25 cellular contexts compared by ENCODE assay signal in genomic region chr6:105775095-105775494, GRCh38.
A peak's percentile ranks its signal among the peaks of the same experiment; 100 is the strongest.
DNase-seq lines count a peak whose midpoint lies in the region; ATAC-seq, FAIRE-seq and TF ChIP-seq lines count a peak whose summit lies in the region.
"Had no signal": no experiment of that assay in that cellular context is flagged by ENCODE, and none has a peak within 500 bp of the region (broad histone marks: within the 10 kb centered on the region; RNA-seq: fewer than 3 reads in every experiment).

No MANE protein-coding gene starts in this region.

- no peak overlapping the region for H3K4me3 ChIP-seq in HEK293 (ENCODE audit: low read depth, low read length)
- H3K4me3 ChIP-seq in K562: no peak overlapping the region
- H3K4me3 ChIP-seq in endodermal cell (ENCODE audit: low read length): peak overlapping the region; percentile 8
- H3K4me3 ChIP-seq in CD8-positive, alpha-beta T cell (ENCODE audit: low read depth, low read length): no peak overlapping the region
- H3K4me3 ChIP-seq: A549; BLaER1 treated with 17β-estradiol and CSF1 and Interleukin-3, amounts not matched to agents 10 nM and 100 nM had no signal

- H3K4me3 Mint-ChIP-seq in endodermal cell: no peak overlapping the region
- no peak overlapping the region for H3K4me3 Mint-ChIP-seq in CD8-positive, alpha-beta T cell
- H3K4me3 Mint-ChIP-seq: B cell; CD4-positive, alpha-beta T cell; CD8-positive, alpha-beta memory T cell had no signal

- H3K4me2 ChIP-seq in K562 (ENCODE audit: insufficient read depth, low read length): no peak overlapping the region
- H3K4me2 ChIP-seq: A549; BLaER1 treated with 17β-estradiol and CSF1 and Interleukin-3, amounts not matched to agents 10 nM and 100 nM had no signal

- CTCF ChIA-PET in HEK293 (lab: Yijun Ruan, JAX): interaction anchor here (0.6 to 0.7 kb wide), 2 partner anchors 10 to 730 kb away, joined by 3 to 5 read pairs; no protein-coding TSS in a partner anchor
- CTCF ChIA-PET in K562 (lab: Yijun Ruan, JAX; ENCODE audit: low intra/inter-chr PET ratio): no interaction called here
- CTCF ChIA-PET in GM10248 (lab: Yijun Ruan, JAX): interaction anchor here (0.8 to 1.5 kb wide), 3 partner anchors 9 to 22 kb away, joined by 3 to 4 read pairs (median 3); no protein-coding TSS in a partner anchor
- CTCF ChIA-PET in CD8-positive, alpha-beta T cell (lab: Charles Lee): no interaction called here

- peak; percentile 14 for FAIRE-seq in GM12892 (lab: Jason Lieb, UNC)
- no peak for FAIRE-seq in K562 (lab: Jason Lieb, UNC)
- FAIRE-seq: A549, GM12891, GM18507 had no signal

- H3K27me3 ChIP-seq in K562 (ENCODE audit: control insufficient read depth in 2 of 2, insufficient read depth in 2 of 2, low read length in 2 of 2) (no peaks in the 10 kb centered on the region), endodermal cell (ENCODE audit: control insufficient read depth, insufficient read depth, low read length, poor library complexity, severe bottlenecking) (no peaks in the 10 kb centered on the region)
- no peaks in the 10 kb centered on the region for H3K27me3 ChIP-seq in CD8-positive, alpha-beta T cell (ENCODE audit: insufficient read depth, low read length)
- H3K27me3 ChIP-seq: BLaER1 treated with 17β-estradiol and CSF1 and Interleukin-3, amounts not matched to agents 10 nM and 100 nM had no signal

- WGBS in K562 (ENCODE audit: insufficient coverage, low coverage, missing lambda C conversion rate): 0% methylated on average over 1 of the region's 1 CpG
- WGBS in endodermal cell (ENCODE audit: insufficient coverage in 1 of 2, insufficient read length in 1 of 2), 2 experiments: 67% methylated on average over 1 of the region's 1 CpG; no CpG with 5 or more reads in 1 of the 2 experiments

- no peaks in the 10 kb centered on the region for H3K9me1 ChIP-seq in K562 (ENCODE audit: control insufficient read depth, insufficient read depth, low read length)

- no peak overlapping the region for H3K27ac Mint-ChIP-seq in endodermal cell
- no peak overlapping the region for H3K27ac Mint-ChIP-seq in CD8-positive, alpha-beta T cell
- H3K27ac Mint-ChIP-seq: B cell; CD4-positive, alpha-beta T cell; CD8-positive, alpha-beta memory T cell had no signal

- H3K9me3 Mint-ChIP-seq in endodermal cell: peaks cover 21% of the 10 kb centered on the region
- peaks cover 12% of the 10 kb centered on the region for H3K9me3 Mint-ChIP-seq in CD8-positive, alpha-beta T cell

- TF ChIP-seq POLR2A in GM12892 (IDR thresholded peaks at IDR 0.05; ENCODE audit: low read depth, low read length) (no peak), K562 (conservative IDR thresholded peaks at IDR 0.05) (no peak)

- H2AFZ ChIP-seq in K562 (ENCODE audit: low read depth, low read length): no peak overlapping the region

- peaks cover 15% of the 10 kb centered on the region for H3K4me1 Mint-ChIP-seq in endodermal cell
- peaks cover 11% of the 10 kb centered on the region for H3K4me1 Mint-ChIP-seq in CD8-positive, alpha-beta T cell (ENCODE audit: low read depth)
- H3K4me1 Mint-ChIP-seq: B cell had no signal

- DNase-seq in GM12892 (ENCODE audit: insufficient read length) (no peak), K562 (ENCODE audit: extremely low read depth in 1 of 4, low spot score in 3 of 4) (no peak), endodermal cell (no peak), GM10248 (ENCODE audit: extremely low spot score) (no peak), LoVo (ENCODE audit: low spot score) (no peak)
- DNase-seq in CD8-positive, alpha-beta T cell: no peak
- DNase-seq: AML-193; CD4-positive, alpha-beta T cell; CD8-positive, alpha-beta memory T cell; COR-L47; DMS 273 treated with DMSO at 0.1 percent for 48 hours; DMS153; DMS53; DMS79; DND-41; EL; GDM1 had no signal

- TF ChIP-seq EP300 in K562 (IDR thresholded peaks at IDR 0.05; ENCODE audit: low read length): no peak

- intact Hi-C loops in K562 (cut with micrococcal nuclease): no loop called here
- intact Hi-C loops in CD8-positive, alpha-beta T cell (cut with DNase I, micrococcal nuclease): no loop called here

- in situ Hi-C loops in K562 (cut with MboI): no loop called here

- TF ChIP-seq CTCF in HEK293 (tag by site-specific recombination; IDR thresholded peaks at IDR 0.05) (no peak), K562 (IDR thresholded peaks at IDR 0.05 in 2 of 3, conservative IDR thresholded peaks at IDR 0.05 in 1 of 3; ENCODE audit: insufficient read depth in 2 of 3, low read depth in 1 of 3, low read length in 3 of 3) (no peak), endodermal cell (conservative IDR thresholded peaks at IDR 0.05) (no peak), GM10248 (IDR thresholded peaks at IDR 0.05; ENCODE audit: control extremely low read depth, extremely low read depth, low read depth, missing control alignments) (no peak)
- no peak for TF ChIP-seq CTCF in CD8-positive, alpha-beta T cell (IDR thresholded peaks at IDR 0.05)

- no peak for TF ChIP-seq RAD21 in K562 (CRISPR knock-in tag; conservative IDR thresholded peaks at IDR 0.05 in 1 of 2, IDR thresholded peaks at IDR 0.05 in 1 of 2)

- no peak for ATAC-seq in K562
- no peak for ATAC-seq in CD8-positive, alpha-beta T cell
- ATAC-seq: A549 had no signal

- no peaks in the 10 kb centered on the region for H3K4me1 ChIP-seq in HEK293 (ENCODE audit: control insufficient read depth, insufficient read depth, low read length)
- no peaks in the 10 kb centered on the region for H3K4me1 ChIP-seq in K562 (replicated peaks in 1 of 2; ENCODE audit: control insufficient read depth in 2 of 2, insufficient read depth in 2 of 2, low read length in 2 of 2)
- H3K4me1 ChIP-seq in endodermal cell (ENCODE audit: control insufficient read depth, insufficient read depth, low read length): no peaks in the 10 kb centered on the region
- H3K4me1 ChIP-seq in CD8-positive, alpha-beta T cell (ENCODE audit: insufficient read depth, low read length): no peaks in the 10 kb centered on the region
- H3K4me1 ChIP-seq: A549 had no signal

- no peaks in the 10 kb centered on the region for H4K20me1 ChIP-seq in K562 (replicated peaks; ENCODE audit: control insufficient read depth, insufficient read depth, low read length)
- H4K20me1 ChIP-seq: BLaER1 treated with 17β-estradiol and CSF1 and Interleukin-3, amounts not matched to agents 10 nM and 100 nM had no signal

- H3K27ac ChIP-seq in HEK293 (ENCODE audit: extremely low read depth, low read depth, low read length) (no peak overlapping the region), K562 (ENCODE audit: extremely low read depth, low read depth, low read length) (no peak overlapping the region), endodermal cell (ENCODE audit: low read depth, low read length) (no peak overlapping the region)
- H3K27ac ChIP-seq in CD8-positive, alpha-beta T cell (ENCODE audit: low read depth, low read length): no peak overlapping the region
- H3K27ac ChIP-seq: 22Rv1; A549; BLaER1 treated with 17β-estradiol and CSF1 and Interleukin-3, amounts not matched to agents 10 nM and 100 nM; C4-2B had no signal

- no peaks in the 10 kb centered on the region for H3K79me2 ChIP-seq in K562 (ENCODE audit: control insufficient read depth, insufficient read depth, low read length)

- no peaks in the 10 kb centered on the region for H3K36me3 ChIP-seq in HEK293 (ENCODE audit: control insufficient read depth in 2 of 2, insufficient read depth in 1 of 2, low read length in 2 of 2)
- H3K36me3 ChIP-seq in K562 (ENCODE audit: control insufficient read depth, insufficient read depth, low read length): no peaks in the 10 kb centered on the region
- no peaks in the 10 kb centered on the region for H3K36me3 ChIP-seq in endodermal cell (ENCODE audit: control insufficient read depth, insufficient read depth, low read length)
- no peaks in the 10 kb centered on the region for H3K36me3 ChIP-seq in CD8-positive, alpha-beta T cell (ENCODE audit: insufficient read depth, low read length)
- H3K36me3 ChIP-seq: BLaER1 treated with 17β-estradiol and CSF1 and Interleukin-3, amounts not matched to agents 10 nM and 100 nM had no signal

- no TSS peak for BruUV-seq in K562 (replicated peaks; lab: Mats Ljungman, UMichigan)

- H3K9ac ChIP-seq in K562 (ENCODE audit: insufficient read depth in 1 of 2, low read depth in 2 of 2, low read length in 2 of 2) (no peak overlapping the region), endodermal cell (ENCODE audit: extremely low read depth, low read length, poor library complexity, severe bottlenecking) (no peak overlapping the region)
- H3K9ac ChIP-seq: BLaER1 treated with 17β-estradiol and CSF1 and Interleukin-3, amounts not matched to agents 10 nM and 100 nM had no signal

- no peaks in the 10 kb centered on the region for H3K27me3 Mint-ChIP-seq in endodermal cell (ENCODE audit: insufficient read depth)
- H3K27me3 Mint-ChIP-seq in CD8-positive, alpha-beta T cell (ENCODE audit: low read depth): no peaks in the 10 kb centered on the region
- H3K27me3 Mint-ChIP-seq: B cell; CD4-positive, alpha-beta T cell; CD8-positive, alpha-beta memory T cell had no signal

- POLR2A ChIA-PET in HEK293 (lab: Yijun Ruan, JAX): no interaction called here
- POLR2A ChIA-PET in K562 (lab: Yijun Ruan, JAX): interaction anchor here (1.7 kb wide), 1 partner anchor 11 kb away, joined by 7 read pairs; no protein-coding TSS in a partner anchor
- POLR2A ChIA-PET in GM10248 (lab: Yijun Ruan, JAX): no interaction called here
- POLR2A ChIA-PET in CD8-positive, alpha-beta T cell (lab: Charles Lee): no interaction called here

- H3K9me3 ChIP-seq in HEK293 (ENCODE audit: control insufficient read depth, insufficient read depth, low read depth, low read length) (no peaks in the 10 kb centered on the region; the same call in 1 of the 2 replicates), K562 (replicated peaks; ENCODE audit: control insufficient read depth, insufficient read depth, low read depth, low read length) (0 out of 2 replicates have a peak, but pooled peaks cover 3% of the 10 kb centered on the region), endodermal cell (ENCODE audit: control insufficient read depth, low read length) (peaks cover 28% of the 10 kb centered on the region)
- H3K9me3 ChIP-seq in CD8-positive, alpha-beta T cell (ENCODE audit: low read length): no peaks in the 10 kb centered on the region

- peaks cover 8% of the 10 kb centered on the region for H3K36me3 Mint-ChIP-seq in endodermal cell (ENCODE audit: low read depth)
- no peaks in the 10 kb centered on the region for H3K36me3 Mint-ChIP-seq in CD8-positive, alpha-beta T cell

TF ChIP-seq in HEK293, 187 proteins besides CTCF, POLR2A, EP300 and RAD21:
- TF ChIP-seq ZSCAN16 (tag by site-specific recombination; IDR thresholded peaks at IDR 0.05): no peak
- TF ChIP-seq SETDB1 (IDR thresholded peaks at IDR 0.05; ENCODE audit: insufficient read length, low read length): peak; percentile 92
- peak; percentile 74; the same call in 1 of the 2 replicates for TF ChIP-seq TRIM28 (IDR thresholded peaks at IDR 0.05; ENCODE audit: borderline replicate concordance, low read length)

TF ChIP-seq in K562, 482 proteins besides CTCF, POLR2A, EP300 and RAD21 (continues in another document):
- TF ChIP-seq ETV1 (tag; conservative IDR thresholded peaks at IDR 0.05; ENCODE audit: low read depth) (no peak), TRIM24 (IDR thresholded peaks at IDR 0.05) (peak in 1 of 2 experiments; percentile 25; a peak in 1 of 4 replicates)

Comparison
In these comparisons a context has a peak if more than half of its experiments do, and no peak if none do; other contexts are left out.
1. CTCF ChIA-PET loops: an anchor here in HEK293 (0.6 to 0.7 kb wide) and GM10248 (0.8 to 1.5 kb wide); none called in K562 and CD8-positive, alpha-beta T cell.